ENCODE assay signal across 18 cellular contexts in genomic region chr5:2569774-2570542, GRCh38.
DNase-seq lines count a peak whose midpoint lies in the region; ATAC-seq, FAIRE-seq and TF ChIP-seq lines count a peak whose summit lies in the region.
"Had no signal": no experiment of that assay in that cellular context is flagged by ENCODE, and none has a peak within 500 bp of the region (broad histone marks: within the 10 kb centered on the region; RNA-seq: fewer than 3 reads in every experiment).

No MANE protein-coding gene starts in this region.

- no peaks in the 10 kb centered on the region for H3K27me3 ChIP-seq in right atrium auricular region
- no peaks in the 10 kb centered on the region for H3K27me3 ChIP-seq in WERI-Rb-1 (ENCODE audit: insufficient read depth, low read depth, severe bottlenecking)

- H3K9me3 ChIP-seq in right atrium auricular region (no peaks in the 10 kb centered on the region), WERI-Rb-1 (ENCODE audit: severe bottlenecking) (peaks cover 2% of the 10 kb centered on the region)
- H3K9me3 ChIP-seq: Caco-2 had no signal

- intact Hi-C loops in left cardiac atrium (cut with DNase I): no loop called here

- H3K27ac ChIP-seq in right atrium auricular region (no peak overlapping the region), WERI-Rb-1 (peak overlapping the region; percentile 81)
- H3K27ac ChIP-seq: C4-2B had no signal

- FAIRE-seq in urothelium cell line (lab: Jason Lieb, UNC): peak; percentile 40
- FAIRE-seq: D721Med, G401.6, GM12891, H54, HepG2 had no signal

- H3K36me3 ChIP-seq in right atrium auricular region: no peaks in the 10 kb centered on the region
- H3K36me3 ChIP-seq in WERI-Rb-1: no peaks in the 10 kb centered on the region

- no peak for ATAC-seq in left cardiac atrium
- ATAC-seq in HG03571 (IDR thresholded peaks at IDR 0.05; ENCODE audit: unreplicated experiment): no peak
- no peak for ATAC-seq in GM18519 (IDR thresholded peaks at IDR 0.05; ENCODE audit: low FRiP score, unreplicated experiment)
- ATAC-seq: HepG2 had no signal

- no peaks in the 10 kb centered on the region for H3K4me1 ChIP-seq in right atrium auricular region
- H3K4me1 ChIP-seq: Caco-2 had no signal

- TF ChIP-seq CTCF in right atrium auricular region (IDR thresholded peaks at IDR 0.05) (no peak), WERI-Rb-1 (IDR thresholded peaks at IDR 0.05; ENCODE audit: low read depth, low read length) (no peak)

- H3K4me3 ChIP-seq in right atrium auricular region (no peak overlapping the region), WERI-Rb-1 (ENCODE audit: low read depth, low read length) (no peak overlapping the region)
- H3K4me3 ChIP-seq: GM23338 had no signal

- peak; percentile 44 for DNase-seq in right atrium auricular region (ENCODE audit: low spot score)
- no peak for DNase-seq in left cardiac atrium
- no peak for DNase-seq in WERI-Rb-1
- peak; percentile 6 for DNase-seq in mucosa of gallbladder (ENCODE audit: low spot score)
- DNase-seq in urothelium cell line (ENCODE audit: low spot score): no peak
- no peak for DNase-seq in NCI-H82 treated with DMSO at 0.1 percent for 48 hours (lab: John Stamatoyannopoulos, UW; ENCODE audit: unreplicated experiment)
- DNase-seq: Caco-2; CD4-positive, alpha-beta T cell; HCEC 1CT had no signal

Comparison
In these comparisons a context has a peak if more than half of its experiments do, and no peak if none do; other contexts are left out.
1. DNase-seq: peak in right atrium auricular region (single experiment) and mucosa of gallbladder (single experiment); none in left cardiac atrium (single experiment), WERI-Rb-1 (single experiment), urothelium cell line (single experiment) and NCI-H82 treated with DMSO at 0.1 percent for 48 hours (single experiment).